ENCODE assay signal across 20 cellular contexts in genomic region chr13:93776936-93777335, GRCh38.
DNase-seq lines count a peak whose midpoint lies in the region; TF ChIP-seq lines count a peak whose summit lies in the region.
"Had no signal": no experiment of that assay in that cellular context is flagged by ENCODE, and none has a peak within 500 bp of the region (broad histone marks: within the 10 kb centered on the region; RNA-seq: fewer than 3 reads in every experiment).

No MANE protein-coding gene starts in this region.

- TF ChIP-seq CTCF in AG10803 (conservative IDR thresholded peaks at IDR 0.05; ENCODE audit: low read length) (no peak), cardiac fibroblast (IDR thresholded peaks at IDR 0.05; ENCODE audit: low read depth, low read length) (no peak), nephron (IDR thresholded peaks at IDR 0.05; ENCODE audit: unreplicated experiment in 3 of 3) (no peak)

- DNase-seq in AG10803 (ENCODE audit: low read depth), result peak; percentile 85
- peak; percentile 5 for DNase-seq in M059J (ENCODE audit: low read depth)
- peak; percentile 51 to 65 for DNase-seq in cardiac fibroblast (ENCODE audit: low read depth in 2 of 2)
- DNase-seq in stimulated activated naive CD4-positive, alpha-beta T cell treated with Interleukin-2 at 50 U/mL for 16 hours (lab: John Stamatoyannopoulos, UW), result no peak
- no peak for DNase-seq in posterior cingulate gyrus
- no peak for DNase-seq in activated naive CD4-positive, alpha-beta T cell treated with Interleukin-2 at 50 U/mL for 16 hours
- DNase-seq in RPMI8226, result no peak
- DNase-seq: adrenal gland, H7, left colon, NCI-H2081, NCI-H526, pancreas, spleen, stomach, T-cell had no signal

- intact Hi-C loops in posterior cingulate gyrus (cut with DNase I), result no loop called here

- H3K27ac Mint-ChIP-seq in nephron, result peak overlapping the region; percentile 4 to 53 (median 15)
- H3K27ac Mint-ChIP-seq: B cell, T-cell, WTC11 had no signal

- no peak overlapping the region for H3K4me3 Mint-ChIP-seq in nephron
- H3K4me3 Mint-ChIP-seq: B cell, T-cell, WTC11 had no signal

- H3K36me3 Mint-ChIP-seq in nephron (ENCODE audit: low read depth), result no peaks in the 10 kb centered on the region
- H3K36me3 Mint-ChIP-seq: T-cell, WTC11 had no signal

- no peak overlapping the region for H3K4me3 ChIP-seq in AG10803 (ENCODE audit: low read length)
- H3K4me3 ChIP-seq in cardiac fibroblast (replicated peaks in 1 of 2; ENCODE audit: low read depth in 2 of 2, low read length in 2 of 2), result no peak overlapping the region
- H3K4me3 ChIP-seq: adrenal gland, coronary artery, pancreas, spleen, stomach had no signal

- H3K4me1 Mint-ChIP-seq in nephron, result peaks cover 13% of the 10 kb centered on the region
- H3K4me1 Mint-ChIP-seq: B cell, T-cell had no signal

- no peaks in the 10 kb centered on the region for H3K9me3 Mint-ChIP-seq in nephron
- H3K9me3 Mint-ChIP-seq: T-cell, WTC11 had no signal

- no peaks in the 10 kb centered on the region for H3K27me3 Mint-ChIP-seq in nephron (ENCODE audit: low read depth)
- H3K27me3 Mint-ChIP-seq: B cell, T-cell had no signal

Comparison
In these comparisons a context has a peak if more than half of its experiments do, and no peak if none do; other contexts are left out.
1. DNase-seq: peak in AG10803 (single experiment), M059J (single experiment) and cardiac fibroblast (2 of 2); none in stimulated activated naive CD4-positive, alpha-beta T cell treated with Interleukin-2 at 50 U/mL for 16 hours (single experiment), posterior cingulate gyrus (0 of 10), activated naive CD4-positive, alpha-beta T cell treated with Interleukin-2 at 50 U/mL for 16 hours (single experiment) and RPMI8226 (single experiment).